Comparison of ENCODE assay signal across 8 cellular contexts in genomic region chr1:8121261-8122159, GRCh38.
DNase-seq lines count a peak whose midpoint lies in the region; ATAC-seq and FAIRE-seq lines count a peak whose summit lies in the region.

No MANE protein-coding gene starts in this region.

- H3K36me3 Mint-ChIP-seq in activated naive CD8-positive, alpha-beta T cell treated with anti-CD3 and anti-CD28 coated beads, Interleukin-2, amount 10 ng/mL, durations not matched to agents 7 days and 5 days = peaks cover 3% of the 10 kb centered on the region
- no peaks in the 10 kb centered on the region for H3K36me3 Mint-ChIP-seq in activated CD4-positive, alpha-beta memory T cell treated with anti-CD3 and anti-CD28 coated beads for 36 hours

- no peak overlapping the region for H3K27ac Mint-ChIP-seq in activated naive CD8-positive, alpha-beta T cell treated with anti-CD3 and anti-CD28 coated beads, Interleukin-2, amount 10 ng/mL, durations not matched to agents 7 days and 5 days
- no peak overlapping the region for H3K27ac Mint-ChIP-seq in activated CD4-positive, alpha-beta memory T cell treated with anti-CD3 and anti-CD28 coated beads for 36 hours

- intact Hi-C loops in activated CD4-positive, alpha-beta memory T cell treated with anti-CD3 and anti-CD28 coated beads for 36 hours (cut with micrococcal nuclease) = no loop called here

- H3K9me3 Mint-ChIP-seq in activated naive CD8-positive, alpha-beta T cell treated with anti-CD3 and anti-CD28 coated beads, Interleukin-2, amount 10 ng/mL, durations not matched to agents 7 days and 5 days = peaks cover 8% of the 10 kb centered on the region
- peaks cover 8% of the 10 kb centered on the region for H3K9me3 Mint-ChIP-seq in activated CD4-positive, alpha-beta memory T cell treated with anti-CD3 and anti-CD28 coated beads for 36 hours

- CTCF ChIA-PET in activated CD4-positive, alpha-beta memory T cell treated with anti-CD3 and anti-CD28 coated beads for 36 hours (lab: Charles Lee) = no interaction called here

- H3K27me3 Mint-ChIP-seq in activated naive CD8-positive, alpha-beta T cell treated with anti-CD3 and anti-CD28 coated beads, Interleukin-2, amount 10 ng/mL, durations not matched to agents 7 days and 5 days = peaks cover 28% of the 10 kb centered on the region
- peaks cover 5% of the 10 kb centered on the region for H3K27me3 Mint-ChIP-seq in activated CD4-positive, alpha-beta memory T cell treated with anti-CD3 and anti-CD28 coated beads for 36 hours

- no peak for DNase-seq in GM19239 (ENCODE audit: insufficient read length, low spot score)
- DNase-seq in activated naive CD8-positive, alpha-beta T cell treated with anti-CD3 and anti-CD28 coated beads, Interleukin-2, amount 10 ng/mL, durations not matched to agents 7 days and 5 days = no peak
- peak; percentile 75 for DNase-seq in hepatic stellate cell (ENCODE audit: low spot score)
- peak; percentile 25 for DNase-seq in retina
- DNase-seq in activated CD4-positive, alpha-beta memory T cell treated with anti-CD3 and anti-CD28 coated beads for 36 hours = no peak
- no peak for DNase-seq in activated CD8-positive, alpha-beta memory T cell treated with anti-CD3 and anti-CD28 coated beads, Interleukin-2, amount 50 U/mL, for 48 hours

- peaks cover 5% of the 10 kb centered on the region for H3K4me1 Mint-ChIP-seq in activated naive CD8-positive, alpha-beta T cell treated with anti-CD3 and anti-CD28 coated beads, Interleukin-2, amount 10 ng/mL, durations not matched to agents 7 days and 5 days
- peaks cover 7% of the 10 kb centered on the region for H3K4me1 Mint-ChIP-seq in activated CD4-positive, alpha-beta memory T cell treated with anti-CD3 and anti-CD28 coated beads for 36 hours (ENCODE audit: low read depth)

- peak overlapping the region; percentile 44 for H3K4me3 Mint-ChIP-seq in activated naive CD8-positive, alpha-beta T cell treated with anti-CD3 and anti-CD28 coated beads, Interleukin-2, amount 10 ng/mL, durations not matched to agents 7 days and 5 days
- no peak overlapping the region for H3K4me3 Mint-ChIP-seq in activated CD4-positive, alpha-beta memory T cell treated with anti-CD3 and anti-CD28 coated beads for 36 hours

- FAIRE-seq in GM19239 (lab: Jason Lieb, UNC) = peak; percentile 18

- ATAC-seq in activated naive CD8-positive, alpha-beta T cell treated with anti-CD3 and anti-CD28 coated beads, Interleukin-2, amount 10 ng/mL, durations not matched to agents 7 days and 5 days (ENCODE audit: low read depth) = no peak
- ATAC-seq in HG03280 (IDR thresholded peaks at IDR 0.05; ENCODE audit: unreplicated experiment) (no peak), GM19452 (IDR thresholded peaks at IDR 0.05; ENCODE audit: unreplicated experiment) (no peak)

- POLR2A ChIA-PET in activated naive CD8-positive, alpha-beta T cell treated with anti-CD3 and anti-CD28 coated beads, Interleukin-2, amount 10 ng/mL, durations not matched to agents 7 days and 5 days (lab: Charles Lee) = no interaction called here
- POLR2A ChIA-PET in activated CD4-positive, alpha-beta memory T cell treated with anti-CD3 and anti-CD28 coated beads for 36 hours (lab: Charles Lee) = no interaction called here

Comparison
In these comparisons a context has a peak if more than half of its experiments do, and no peak if none do; other contexts are left out.
1. DNase-seq: peak in hepatic stellate cell (single experiment) and retina (single experiment); none in GM19239 (single experiment), activated naive CD8-positive, alpha-beta T cell treated with anti-CD3 and anti-CD28 coated beads, Interleukin-2, amount 10 ng/mL, durations not matched to agents 7 days and 5 days (single experiment), activated CD4-positive, alpha-beta memory T cell treated with anti-CD3 and anti-CD28 coated beads for 36 hours (single experiment) and activated CD8-positive, alpha-beta memory T cell treated with anti-CD3 and anti-CD28 coated beads, Interleukin-2, amount 50 U/mL, for 48 hours (single experiment).